ENCODE assay signal across 8 cellular contexts in genomic region chr4:151014521-151015457, GRCh38. TPM values are rescaled to one million over a fixed set of nuclear protein-coding genes. Genes with fewer than 3 reads are reported as not detected.
A peak's percentile ranks its signal among the peaks of the same experiment; 100 is the strongest.
DNase-seq lines count a peak whose midpoint lies in the region; ATAC-seq and TF ChIP-seq lines count a peak whose summit lies in the region.

LRBA (minus strand) TSS chr4:151015284; CDS start chr4:151014642, 642 bp downstream.

- H3K4me1 ChIP-seq in adipocyte (ENCODE audit: control insufficient read depth, insufficient read depth, low read length), result peaks cover 5% of the 10 kb centered on the region
- H3K4me1 ChIP-seq in upper lobe of left lung, result peaks cover 10 to 30% (median 13%) of the 10 kb centered on the region in 4 donors

- DNase-seq in GM12865 (ENCODE audit: low read depth) (peak; percentile 90), NCI-H1417 treated with DMSO at 0.1 percent for 48 hours (lab: John Stamatoyannopoulos, UW) (peak; percentile 90), T-helper 1 cell (peak; percentile 71 to 85 (median 82)), adipocyte (ENCODE audit: low read depth) (peak; percentile 76), left cardiac atrium (peak; percentile 76), posterior vena cava (ENCODE audit: low spot score) (peak; percentile 85), upper lobe of left lung (peak in 1 of 2 donors; percentile 93)

- TF ChIP-seq EP300 in upper lobe of left lung (IDR thresholded peaks at IDR 0.05), result no peak

- TF ChIP-seq POLR2A in upper lobe of left lung (IDR thresholded peaks at IDR 0.05), result peak in 1 of 4 donors; percentile 1

- H3K27ac ChIP-seq in upper lobe of left lung, result peak within 1 kb of the TSS; percentile 94 to 98 (median 96)

- ATAC-seq in HG02798 (IDR thresholded peaks at IDR 0.05; ENCODE audit: poor library complexity, unreplicated experiment) (peak; percentile 71), left cardiac atrium (peak; percentile 76 to 88), upper lobe of left lung (ENCODE audit: low FRiP score in 2 of 2) (peak; percentile 76 to 93)

- WGBS in upper lobe of left lung, 2 donors, result 0 to 1% methylated on average over 35 to 36 of the region's 37 CpGs

- H3K36me3 ChIP-seq in adipocyte (ENCODE audit: control insufficient read depth, insufficient read depth, low read length, severe bottlenecking) (no peaks in the 10 kb centered on the region), upper lobe of left lung (no peaks in the 10 kb centered on the region)

- H3K27me3 ChIP-seq in adipocyte (replicated peaks; ENCODE audit: control insufficient read depth, insufficient read depth, low read length), result no peaks in the 10 kb centered on the region
- H3K27me3 ChIP-seq in upper lobe of left lung, result no peaks in the 10 kb centered on the region

- H3K9ac ChIP-seq in adipocyte (ENCODE audit: low read length), result peak within 1 kb of the TSS; percentile 93

- no peaks in the 10 kb centered on the region for H3K9me3 ChIP-seq in adipocyte (ENCODE audit: control insufficient read depth, low read length)
- no peaks in the 10 kb centered on the region for H3K9me3 ChIP-seq in upper lobe of left lung

- TF ChIP-seq CTCF in GM12865 (IDR thresholded peaks at IDR 0.05; ENCODE audit: insufficient read depth, low read depth, low read length, missing control alignments), result no peak
- TF ChIP-seq CTCF in upper lobe of left lung (IDR thresholded peaks at IDR 0.05), result no peak

- H3K4me3 ChIP-seq in GM12865 (ENCODE audit: low read depth, low read length), result peak within 1 kb of the TSS; percentile 78
- peak within 1 kb of the TSS; percentile 97 for H3K4me3 ChIP-seq in adipocyte (ENCODE audit: low read length)
- peak within 1 kb of the TSS; percentile 91 to 99 (median 99) for H3K4me3 ChIP-seq in upper lobe of left lung

- intact Hi-C loops in left cardiac atrium (cut with DNase I), result loop anchor here in 1 of 2 donors (10.0 kb wide), 1 partner anchor 260 kb away; the partner anchor contains the start of gene PRSS48
- intact Hi-C loops in posterior vena cava (cut with DNase I), result no loop called here

RNA-seq across cellular contexts. Expression of gene LRBA, which starts in this region (rescaled TPM):
- total RNA-seq in left cardiac atrium (10 to 100 TPM; 20.0 to 25.7 TPM), posterior vena cava (10 to 100 TPM; 21.0 to 23.0 TPM), upper lobe of left lung (100 to 1,000 TPM in 2 of 6 donors, 10 to 100 TPM in 4; 34.7 to 139 (median 56.4) TPM)
